In genomic region chr14:66104486-66104885, GRCh38 we compare ENCODE assay signal across 1 cellular context.
TF ChIP-seq lines count a peak whose summit lies in the region.

No MANE protein-coding gene starts in this region.

TF ChIP-seq in WTC11, 78 proteins besides CTCF, POLR2A, EP300 and RAD21 (continued from another document):
- TF ChIP-seq ATF2 (CRISPR knock-in tag; IDR thresholded peaks at IDR 0.05; ENCODE audit: borderline replicate concordance, low read depth): no peak
- TF ChIP-seq MLX (CRISPR knock-in tag; IDR thresholded peaks at IDR 0.05): no peak
- TF ChIP-seq E2F1 (CRISPR knock-in tag; IDR thresholded peaks at IDR 0.05): no peak
- TF ChIP-seq ZSCAN18 (CRISPR knock-in tag; IDR thresholded peaks at IDR 0.05): no peak
- TF ChIP-seq USF2 (CRISPR knock-in tag; IDR thresholded peaks at IDR 0.05): no peak
